ENCODE assay signal across 11 cellular contexts in genomic region chr22:30277547-30278344, GRCh38. TPM values are rescaled to one million over a fixed set of nuclear protein-coding genes. Genes with fewer than 3 reads are reported as not detected.
DNase-seq lines count a peak whose midpoint lies in the region; ATAC-seq, FAIRE-seq and TF ChIP-seq lines count a peak whose summit lies in the region.
"Had no signal": no experiment of that assay in that cellular context is flagged by ENCODE, and none has a peak within 500 bp of the region (broad histone marks: within the 10 kb centered on the region; RNA-seq: fewer than 3 reads in every experiment).

No MANE protein-coding gene starts in this region.

- peak overlapping the region in 1 of 2 experiments; percentile 58; a peak in 1 of 4 replicates for H3K9ac ChIP-seq in K562 (ENCODE audit: insufficient read depth in 1 of 2, low read depth in 2 of 2, low read length in 2 of 2)

- TF ChIP-seq POLR2A in K562 (conservative IDR thresholded peaks at IDR 0.05) (no peak), vagina (IDR thresholded peaks at IDR 0.05) (no peak)

- H3K4me3 Mint-ChIP-seq in activated CD8-positive, alpha-beta T cell treated with anti-CD3 and anti-CD28 coated beads, Interleukin-2, amount 10 ng/mL, durations not matched to agents 7 days and 5 days, result no peak overlapping the region
- H3K4me3 Mint-ChIP-seq in activated CD8-positive, alpha-beta T cell treated with anti-CD3 and anti-CD28 coated beads for 36 hours, result no peak overlapping the region
- H3K4me3 Mint-ChIP-seq: activated B cell treated with CpG ODN at 0.5 μM for 24 hours; stimulated activated naive CD8-positive, alpha-beta T cell treated with anti-CD3 and anti-CD28 coated beads, Interleukin-15, Interleukin-2, amounts not matched to agents 100 ng/mL and 50 ng/mL, for 24 hours had no signal

- POLR2A ChIA-PET in activated CD8-positive, alpha-beta T cell treated with anti-CD3 and anti-CD28 coated beads, Interleukin-2, amount 10 ng/mL, durations not matched to agents 7 days and 5 days (lab: Charles Lee), result interaction anchor here (0.6 to 1.0 kb wide), 5 partner anchors 9 to 705 kb away, joined by 3 to 4 read pairs (median 3); no protein-coding TSS in a partner anchor
- POLR2A ChIA-PET in activated CD8-positive, alpha-beta T cell treated with anti-CD3 and anti-CD28 coated beads for 36 hours (lab: Charles Lee), result interaction anchor here (1.1 to 3.8 kb wide), 3 partner anchors 8 to 14 kb away, joined by 3 to 14 read pairs (median 4); no protein-coding TSS in a partner anchor
- POLR2A ChIA-PET in K562 (lab: Yijun Ruan, JAX), result interaction anchor here (1.8 kb wide), 1 partner anchor 10 kb away, joined by 8 read pairs; no protein-coding TSS in a partner anchor

- H3K9me3 ChIP-seq in K562 (replicated peaks; ENCODE audit: control insufficient read depth, insufficient read depth, low read depth, low read length), result no peaks in the 10 kb centered on the region
- H3K9me3 ChIP-seq in vagina, result no peaks in the 10 kb centered on the region

- H3K36me3 ChIP-seq in K562 (ENCODE audit: control insufficient read depth, insufficient read depth, low read length) (no peaks in the 10 kb centered on the region), vagina (no peaks in the 10 kb centered on the region)

- H3K27ac ChIP-seq in K562 (ENCODE audit: extremely low read depth, low read depth, low read length) (no peak overlapping the region), vagina (peak overlapping the region; percentile 55)

- H3K4me1 Mint-ChIP-seq in activated CD8-positive, alpha-beta T cell treated with anti-CD3 and anti-CD28 coated beads, Interleukin-2, amount 10 ng/mL, durations not matched to agents 7 days and 5 days (ENCODE audit: low read depth), result peaks cover 66% of the 10 kb centered on the region
- peaks cover 46% of the 10 kb centered on the region for H3K4me1 Mint-ChIP-seq in activated CD8-positive, alpha-beta T cell treated with anti-CD3 and anti-CD28 coated beads for 36 hours (ENCODE audit: low read depth)

- in situ Hi-C loops in K562 (cut with MboI), result no loop called here

- CTCF ChIA-PET in activated CD8-positive, alpha-beta T cell treated with anti-CD3 and anti-CD28 coated beads, Interleukin-2, amount 10 ng/mL, durations not matched to agents 7 days and 5 days (lab: Charles Lee), result interaction anchor here (0.8 to 5.1 kb wide), 7 partner anchors 9 to 170 kb away, joined by 3 to 37 read pairs (median 4); partner anchors contain the start of genes CASTOR1 and RNF215
- CTCF ChIA-PET in activated CD8-positive, alpha-beta T cell treated with anti-CD3 and anti-CD28 coated beads for 36 hours (lab: Charles Lee), result interaction anchor here (1.0 to 5.0 kb wide), 5 partner anchors 10 to 170 kb away, joined by 3 to 18 read pairs (median 4); no protein-coding TSS in a partner anchor
- CTCF ChIA-PET in K562 (lab: Yijun Ruan, JAX; ENCODE audit: low intra/inter-chr PET ratio), result no interaction called here

- H3K79me2 ChIP-seq in K562 (ENCODE audit: control insufficient read depth, insufficient read depth, low read length), result no peaks in the 10 kb centered on the region

- no peak for FAIRE-seq in K562 (lab: Jason Lieb, UNC)

- H3K4me1 ChIP-seq in K562 (replicated peaks in 1 of 2; ENCODE audit: control insufficient read depth in 2 of 2, insufficient read depth in 2 of 2, low read length in 2 of 2) (peaks cover 2 to 12% of the 10 kb centered on the region in 2 experiments; a peak in 3 of 5 replicates), vagina (peaks cover 36% of the 10 kb centered on the region)

- no peaks in the 10 kb centered on the region for H3K9me3 Mint-ChIP-seq in activated CD8-positive, alpha-beta T cell treated with anti-CD3 and anti-CD28 coated beads, Interleukin-2, amount 10 ng/mL, durations not matched to agents 7 days and 5 days (ENCODE audit: insufficient read depth)
- H3K9me3 Mint-ChIP-seq in activated CD8-positive, alpha-beta T cell treated with anti-CD3 and anti-CD28 coated beads for 36 hours, result no peaks in the 10 kb centered on the region
- H3K9me3 Mint-ChIP-seq: activated B cell treated with CpG ODN at 0.5 μM for 24 hours; CD4-positive, CD25-positive, alpha-beta regulatory T cell; stimulated activated naive CD8-positive, alpha-beta T cell treated with anti-CD3 and anti-CD28 coated beads, Interleukin-15, Interleukin-2, amounts not matched to agents 100 ng/mL and 50 ng/mL, for 24 hours had no signal

- peak overlapping the region; percentile 40; the same call in 1 of the 2 replicates for H2AFZ ChIP-seq in K562 (ENCODE audit: low read depth, low read length)

- BruUV-seq in K562 (replicated peaks; lab: Mats Ljungman, UMichigan), result no TSS peak

- peaks cover 1% of the 10 kb centered on the region for H3K27me3 Mint-ChIP-seq in activated CD8-positive, alpha-beta T cell treated with anti-CD3 and anti-CD28 coated beads, Interleukin-2, amount 10 ng/mL, durations not matched to agents 7 days and 5 days (ENCODE audit: low read depth)
- H3K27me3 Mint-ChIP-seq in activated CD8-positive, alpha-beta T cell treated with anti-CD3 and anti-CD28 coated beads for 36 hours, result no peaks in the 10 kb centered on the region
- H3K27me3 Mint-ChIP-seq: CD4-positive, CD25-positive, alpha-beta regulatory T cell had no signal

- H4K20me1 ChIP-seq in K562 (replicated peaks; ENCODE audit: control insufficient read depth, insufficient read depth, low read length), result no peaks in the 10 kb centered on the region

- H3K9me1 ChIP-seq in K562 (ENCODE audit: control insufficient read depth, insufficient read depth, low read length), result no peaks in the 10 kb centered on the region

- TF ChIP-seq EP300 in K562 (IDR thresholded peaks at IDR 0.05; ENCODE audit: low read length), result no peak

- H3K27me3 ChIP-seq in K562 (ENCODE audit: control insufficient read depth in 2 of 2, insufficient read depth in 2 of 2, low read length in 2 of 2) (no peaks in the 10 kb centered on the region; a peak in 1 of 5 replicates), vagina (no peaks in the 10 kb centered on the region)

- DNase-seq in activated CD8-positive, alpha-beta T cell treated with anti-CD3 and anti-CD28 coated beads, Interleukin-2, amount 10 ng/mL, durations not matched to agents 7 days and 5 days, result no peak
- DNase-seq in activated CD8-positive, alpha-beta T cell treated with anti-CD3 and anti-CD28 coated beads for 36 hours, result no peak
- no peak for DNase-seq in K562 (ENCODE audit: extremely low read depth in 1 of 4, low spot score in 3 of 4)
- DNase-seq in left kidney (ENCODE audit: low read depth, low spot score), result peak; percentile 21
- DNase-seq in vagina (ENCODE audit: extremely low spot score in 2 of 2), result no peak
- no peak for DNase-seq in COLO668 (lab: John Stamatoyannopoulos, UW; ENCODE audit: unreplicated experiment)
- DNase-seq in GM19240 (ENCODE audit: insufficient read length, low spot score), result no peak
- DNase-seq: activated B cell treated with CpG ODN at 0.5 μM for 24 hours; CD4-positive, CD25-positive, alpha-beta regulatory T cell had no signal

- H3K4me2 ChIP-seq in K562 (ENCODE audit: insufficient read depth, low read length), result no peak overlapping the region

- WGBS in K562 (ENCODE audit: insufficient coverage, low coverage, missing lambda C conversion rate), result 45% methylated on average over 11 of the region's 14 CpGs

- H3K4me3 ChIP-seq in K562, result no peak overlapping the region
- H3K4me3 ChIP-seq in vagina, result no peak overlapping the region

- TF ChIP-seq RAD21 in K562 (CRISPR knock-in tag; conservative IDR thresholded peaks at IDR 0.05 in 1 of 2, IDR thresholded peaks at IDR 0.05 in 1 of 2), result no peak

- ATAC-seq in activated CD8-positive, alpha-beta T cell treated with anti-CD3 and anti-CD28 coated beads, Interleukin-2, amount 10 ng/mL, durations not matched to agents 7 days and 5 days, result no peak
- ATAC-seq in activated CD8-positive, alpha-beta T cell treated with anti-CD3 and anti-CD28 coated beads for 36 hours, result no peak
- no peak for ATAC-seq in K562
- no peak for ATAC-seq in HG02571 (IDR thresholded peaks at IDR 0.05; ENCODE audit: unreplicated experiment)

- H3K36me3 Mint-ChIP-seq in activated CD8-positive, alpha-beta T cell treated with anti-CD3 and anti-CD28 coated beads, Interleukin-2, amount 10 ng/mL, durations not matched to agents 7 days and 5 days (ENCODE audit: low read depth), result peaks cover 57% of the 10 kb centered on the region
- no peaks in the 10 kb centered on the region for H3K36me3 Mint-ChIP-seq in activated CD8-positive, alpha-beta T cell treated with anti-CD3 and anti-CD28 coated beads for 36 hours (ENCODE audit: low read depth)
- H3K36me3 Mint-ChIP-seq: CD4-positive, CD25-positive, alpha-beta regulatory T cell had no signal

- intact Hi-C loops in activated CD8-positive, alpha-beta T cell treated with anti-CD3 and anti-CD28 coated beads for 36 hours (cut with micrococcal nuclease), result no loop called here
- intact Hi-C loops in K562 (cut with micrococcal nuclease), result no loop called here
- intact Hi-C loops in vagina (cut with DNase I), result no loop called here

- no peak for TF ChIP-seq CTCF in activated CD8-positive, alpha-beta T cell treated with anti-CD3 and anti-CD28 coated beads for 36 hours (IDR thresholded peaks at IDR 0.05)
- TF ChIP-seq CTCF in K562 (IDR thresholded peaks at IDR 0.05 in 2 of 3, conservative IDR thresholded peaks at IDR 0.05 in 1 of 3; ENCODE audit: insufficient read depth in 2 of 3, low read depth in 1 of 3, low read length in 3 of 3), result no peak
- no peak for TF ChIP-seq CTCF in vagina (IDR thresholded peaks at IDR 0.05)

- peak overlapping the region; percentile 48 for H3K27ac Mint-ChIP-seq in activated CD8-positive, alpha-beta T cell treated with anti-CD3 and anti-CD28 coated beads, Interleukin-2, amount 10 ng/mL, durations not matched to agents 7 days and 5 days
- no peak overlapping the region for H3K27ac Mint-ChIP-seq in activated CD8-positive, alpha-beta T cell treated with anti-CD3 and anti-CD28 coated beads for 36 hours
- H3K27ac Mint-ChIP-seq: activated B cell treated with CpG ODN at 0.5 μM for 24 hours; stimulated activated naive CD8-positive, alpha-beta T cell treated with anti-CD3 and anti-CD28 coated beads, Interleukin-15, Interleukin-2, amounts not matched to agents 100 ng/mL and 50 ng/mL, for 24 hours had no signal

RNA-seq across cellular contexts. Expression of gene OSM, which starts 11.1 kb away (rescaled TPM):
- 100 to 1,000 TPM; 135 to 140 TPM for total RNA-seq in activated CD8-positive, alpha-beta T cell treated with anti-CD3 and anti-CD28 coated beads, Interleukin-2, amount 10 ng/mL, durations not matched to agents 7 days and 5 days
- 10 to 100 TPM; 44.3 to 45.7 TPM for total RNA-seq in activated CD8-positive, alpha-beta T cell treated with anti-CD3 and anti-CD28 coated beads for 36 hours
- total RNA-seq in K562 (2011; cell fraction: chromatin; rRNA removed; ENCODE audit: low replicate concordance), result 1.8 and 2.3 TPM in 2 replicates
- 1.0 and 1.2 TPM in 2 replicates for total RNA-seq in K562 (2011; cell fraction: nucleolus; rRNA removed)
- 0.73 and 1.8 TPM in 2 replicates for total RNA-seq in K562 (2011; cell fraction: nucleoplasm; rRNA removed)
- total RNA-seq in K562 (2014; rRNA removed) (not detected in 2 replicates), K562 (2014; rRNA removed; fragmentation: Illumina TruSeq; extraction: Trizol) (not detected in 2 replicates), K562 (2015; rRNA removed; fragmentation: Illumina TruSeq; extraction: Trizol) (not detected in 2 replicates), K562 (2021) (not detected in 2 replicates), vagina (not detected)
- polyA plus RNA-seq in K562 (2011; rRNA removed) (0.08 and 0.22 TPM in 2 replicates), K562 (2014; fragmentation: Illumina TruSeq; extraction: Trizol) (not detected in 2 replicates), K562 (2014; fragmentation: Nextera tagmentation; extraction: Ambion mirVana) (not detected), K562 (2014; rRNA removed) (not detected in 2 replicates)
- polyA plus RNA-seq in K562 (2011; cell fraction: cytosol; rRNA removed), result 0.04 and 0.06 TPM in 2 replicates
- polyA plus RNA-seq in K562 (2011; cell fraction: nucleus; rRNA removed), result 0.24 and 1.6 TPM in 2 replicates
- not detected in 2 replicates for polyA plus RNA-seq in K562 (2012)
- not detected in 2 replicates for polyA minus RNA-seq in K562 (2011; rRNA and poly(A)+ RNA removed)
- polyA minus RNA-seq in K562 (2011; cell fraction: cytosol; rRNA and poly(A)+ RNA removed), result not detected in 2 replicates
- polyA minus RNA-seq in K562 (2011; cell fraction: nucleus; rRNA and poly(A)+ RNA removed), result 0.13 TPM in 1 of 2 replicates, not detected in the other

RNA-seq across cellular contexts. Expression of gene CASTOR1, which starts 11.6 kb away (rescaled TPM):
- 10 to 100 TPM; 24.5 to 25.4 TPM for total RNA-seq in activated CD8-positive, alpha-beta T cell treated with anti-CD3 and anti-CD28 coated beads, Interleukin-2, amount 10 ng/mL, durations not matched to agents 7 days and 5 days
- total RNA-seq in activated CD8-positive, alpha-beta T cell treated with anti-CD3 and anti-CD28 coated beads for 36 hours, result 1 to 10 TPM; 4.2 to 5.1 TPM
- total RNA-seq in K562 (2011; cell fraction: chromatin; rRNA removed; ENCODE audit: low replicate concordance), result 2.1 and 7.3 TPM in 2 replicates
- total RNA-seq in K562 (2011; cell fraction: nucleolus; rRNA removed), result 5.5 and 6.8 TPM in 2 replicates
- 2.4 and 4.0 TPM in 2 replicates for total RNA-seq in K562 (2011; cell fraction: nucleoplasm; rRNA removed)
- total RNA-seq in K562 (2014; rRNA removed) (1.2 and 1.3 TPM in 2 replicates), K562 (2014; rRNA removed; fragmentation: Illumina TruSeq; extraction: Trizol) (0.47 TPM in 1 of 2 replicates, not detected in the other), K562 (2015; rRNA removed; fragmentation: Illumina TruSeq; extraction: Trizol) (0.72 and 1.1 TPM in 2 replicates), K562 (2021) (2.6 and 3.1 TPM in 2 replicates), vagina (51.8 TPM)
- polyA plus RNA-seq in K562 (2011; rRNA removed) (2.5 and 3.2 TPM in 2 replicates), K562 (2014; fragmentation: Illumina TruSeq; extraction: Trizol) (0.96 and 0.98 TPM in 2 replicates), K562 (2014; fragmentation: Nextera tagmentation; extraction: Ambion mirVana) (under 1 TPM; 0.35 to 0.56 TPM), K562 (2014; rRNA removed) (1.3 and 1.9 TPM in 2 replicates)
- 3.5 and 7.9 TPM in 2 replicates for polyA plus RNA-seq in K562 (2011; cell fraction: cytosol; rRNA removed)
- polyA plus RNA-seq in K562 (2011; cell fraction: nucleus; rRNA removed), result 10.1 and 12.6 TPM in 2 replicates
- polyA plus RNA-seq in K562 (2012), result 2.1 and 2.2 TPM in 2 replicates
- polyA minus RNA-seq in K562 (2011; rRNA and poly(A)+ RNA removed), result 0.49 and 0.90 TPM in 2 replicates
- 2.3 TPM in 1 of 2 replicates, not detected in the other for polyA minus RNA-seq in K562 (2011; cell fraction: cytosol; rRNA and poly(A)+ RNA removed)
- polyA minus RNA-seq in K562 (2011; cell fraction: nucleus; rRNA and poly(A)+ RNA removed), result 2.6 and 4.6 TPM in 2 replicates

RNA-seq across cellular contexts. Expression of gene LIF, which starts 31.2 kb away (rescaled TPM):
- total RNA-seq in activated CD8-positive, alpha-beta T cell treated with anti-CD3 and anti-CD28 coated beads, Interleukin-2, amount 10 ng/mL, durations not matched to agents 7 days and 5 days, result 100 to 1,000 TPM; 532 to 569 TPM
- total RNA-seq in activated CD8-positive, alpha-beta T cell treated with anti-CD3 and anti-CD28 coated beads for 36 hours, result 100 to 1,000 TPM; 160 to 161 TPM
- total RNA-seq in K562 (2011; cell fraction: chromatin; rRNA removed; ENCODE audit: low replicate concordance), result 0.35 and 2.6 TPM in 2 replicates
- total RNA-seq in K562 (2011; cell fraction: nucleolus; rRNA removed), result 0.39 and 0.50 TPM in 2 replicates
- total RNA-seq in K562 (2011; cell fraction: nucleoplasm; rRNA removed), result 0.29 and 0.38 TPM in 2 replicates
- 0.04 and 0.05 TPM in 2 replicates for total RNA-seq in K562 (2014; rRNA removed)
- total RNA-seq in K562 (2014; rRNA removed; fragmentation: Illumina TruSeq; extraction: Trizol), result 0.03 TPM in 1 of 2 replicates, not detected in the other
- total RNA-seq in K562 (2015; rRNA removed; fragmentation: Illumina TruSeq; extraction: Trizol), result 0.11 and 0.34 TPM in 2 replicates
- total RNA-seq in K562 (2021), result 0.31 TPM in 2 replicates
- 0.16 and 0.39 TPM in 2 replicates for polyA plus RNA-seq in K562 (2011; rRNA removed)
- polyA plus RNA-seq in K562 (2011; cell fraction: cytosol; rRNA removed), result 0.09 and 0.72 TPM in 2 replicates
- polyA plus RNA-seq in K562 (2011; cell fraction: nucleus; rRNA removed), result 0.53 and 7.0 TPM in 2 replicates
- polyA plus RNA-seq in K562 (2012), result 0.06 and 0.08 TPM in 2 replicates
- 0.04 and 0.09 TPM in 2 replicates for polyA plus RNA-seq in K562 (2014; fragmentation: Illumina TruSeq; extraction: Trizol)
- not detected for polyA plus RNA-seq in K562 (2014; fragmentation: Nextera tagmentation; extraction: Ambion mirVana)
- polyA plus RNA-seq in K562 (2014; rRNA removed), result 0.03 and 0.25 TPM in 2 replicates
- 0.14 TPM in 1 of 2 replicates, not detected in the other for polyA minus RNA-seq in K562 (2011; rRNA and poly(A)+ RNA removed)
- polyA minus RNA-seq in K562 (2011; cell fraction: cytosol; rRNA and poly(A)+ RNA removed), result 0.27 and 0.29 TPM in 2 replicates
- 0.27 and 0.33 TPM in 2 replicates for polyA minus RNA-seq in K562 (2011; cell fraction: nucleus; rRNA and poly(A)+ RNA removed)
- 0.49 TPM for total RNA-seq in vagina
- polyA plus RNA-seq: CD4-positive, CD25-positive, alpha-beta regulatory T cell had no signal

RNA-seq across cellular contexts. Expression of gene TBC1D10A, which starts 49.0 kb away (rescaled TPM):
- 10 to 100 TPM; 47.6 to 49.2 TPM for total RNA-seq in activated CD8-positive, alpha-beta T cell treated with anti-CD3 and anti-CD28 coated beads, Interleukin-2, amount 10 ng/mL, durations not matched to agents 7 days and 5 days
- 10 to 100 TPM; 20.5 to 21.1 TPM for total RNA-seq in activated CD8-positive, alpha-beta T cell treated with anti-CD3 and anti-CD28 coated beads for 36 hours
- total RNA-seq in K562 (2011; cell fraction: chromatin; rRNA removed; ENCODE audit: low replicate concordance), result 11.9 and 35.0 TPM in 2 replicates
- 24.2 and 26.7 TPM in 2 replicates for total RNA-seq in K562 (2011; cell fraction: nucleolus; rRNA removed)
- 15.3 and 17.6 TPM in 2 replicates for total RNA-seq in K562 (2011; cell fraction: nucleoplasm; rRNA removed)
- 7.5 and 7.8 TPM in 2 replicates for total RNA-seq in K562 (2014; rRNA removed)
- total RNA-seq in K562 (2014; rRNA removed; fragmentation: Illumina TruSeq; extraction: Trizol), result 2.0 and 2.3 TPM in 2 replicates
- total RNA-seq in K562 (2015; rRNA removed; fragmentation: Illumina TruSeq; extraction: Trizol), result 4.6 and 5.0 TPM in 2 replicates
- 9.8 and 10.4 TPM in 2 replicates for total RNA-seq in K562 (2021)
- polyA plus RNA-seq in K562 (2011; rRNA removed), result 6.0 and 8.2 TPM in 2 replicates
- 7.5 and 14.2 TPM in 2 replicates for polyA plus RNA-seq in K562 (2011; cell fraction: cytosol; rRNA removed)
- 19.8 and 29.9 TPM in 2 replicates for polyA plus RNA-seq in K562 (2011; cell fraction: nucleus; rRNA removed)
- polyA plus RNA-seq in K562 (2012), result 5.9 and 11.4 TPM in 2 replicates
- polyA plus RNA-seq in K562 (2014; fragmentation: Illumina TruSeq; extraction: Trizol), result 4.3 and 6.2 TPM in 2 replicates
- polyA plus RNA-seq in K562 (2014; fragmentation: Nextera tagmentation; extraction: Ambion mirVana), result under 1 TPM; 0.13 to 0.18 TPM
- 5.8 and 7.9 TPM in 2 replicates for polyA plus RNA-seq in K562 (2014; rRNA removed)
- 4.2 and 5.3 TPM in 2 replicates for polyA minus RNA-seq in K562 (2011; rRNA and poly(A)+ RNA removed)
- 5.8 and 6.6 TPM in 2 replicates for polyA minus RNA-seq in K562 (2011; cell fraction: cytosol; rRNA and poly(A)+ RNA removed)
- polyA minus RNA-seq in K562 (2011; cell fraction: nucleus; rRNA and poly(A)+ RNA removed), result 7.9 and 9.3 TPM in 2 replicates
- 51.3 TPM for total RNA-seq in vagina

Comparison
In these comparisons a context has a peak if more than half of its experiments do, and no peak if none do; other contexts are left out.
1. RNA of gene OSM, which starts 11.1 kb away (total RNA-seq): 135 to 140 TPM in activated CD8-positive, alpha-beta T cell treated with anti-CD3 and anti-CD28 coated beads, Interleukin-2, amount 10 ng/mL, durations not matched to agents 7 days and 5 days and 44.3 to 45.7 TPM in activated CD8-positive, alpha-beta T cell treated with anti-CD3 and anti-CD28 coated beads for 36 hours; not detected in vagina (single experiment) and 0.73 to 2.3 TPM in K562; every median in the first group is over 10 times any median in the second.
2. RNA of gene LIF, which starts 31.2 kb away (total RNA-seq): 532 to 569 TPM in activated CD8-positive, alpha-beta T cell treated with anti-CD3 and anti-CD28 coated beads, Interleukin-2, amount 10 ng/mL, durations not matched to agents 7 days and 5 days and 160 to 161 TPM in activated CD8-positive, alpha-beta T cell treated with anti-CD3 and anti-CD28 coated beads for 36 hours; 0.49 TPM in vagina (single experiment) and 0.03 to 2.6 TPM in K562; every median in the first group is over 10 times any median in the second.